25 cellular contexts compared by ENCODE assay signal in the genomic region with DNA sequence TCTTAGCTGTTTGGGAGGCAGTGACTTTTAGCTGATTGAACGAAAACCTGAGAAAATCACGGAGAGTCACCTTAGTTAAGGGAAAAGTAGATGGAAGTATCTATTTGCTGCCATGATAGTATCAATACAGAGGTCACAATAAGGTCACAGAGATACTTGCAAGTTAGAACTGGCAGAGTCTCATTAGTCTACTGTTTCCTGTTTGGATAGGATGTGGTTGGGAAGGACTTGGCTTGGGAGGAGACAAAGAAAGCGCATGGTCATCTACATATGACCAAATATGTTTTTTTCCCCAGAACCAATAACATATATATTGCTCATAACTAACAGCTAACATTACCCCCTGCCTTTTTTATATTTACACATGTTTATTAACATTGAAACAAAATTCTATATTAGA.
"Had no signal": no experiment of that assay in that cellular context is flagged by ENCODE, and none has a peak within 500 bp of the region (broad histone marks: within the 10 kb centered on the region; RNA-seq: fewer than 3 reads in every experiment).

No MANE protein-coding gene starts in this region.

- H3K4me3 ChIP-seq: gastroesophageal sphincter, heart right ventricle, left lung, neural progenitor cell, right lobe of liver, suprapubic skin, transverse colon, upper lobe of right lung, uterus had no signal

- H3K4me1 ChIP-seq: foreskin keratinocyte, left lung, neural progenitor cell, parathyroid adenoma, right lobe of liver, transverse colon, upper lobe of right lung, uterus had no signal

- H2AFZ ChIP-seq: neural progenitor cell, parathyroid adenoma had no signal

- H3K79me2 ChIP-seq: parathyroid adenoma had no signal

- DNase-seq: effector CD8-positive, alpha-beta T cell; endodermal cell; foreskin keratinocyte; glutamatergic neuron; heart right ventricle; hippocampal formation; left cardiac atrium; left lung; mesendoderm; midbrain; naive thymus-derived CD4-positive, alpha-beta T cell; right lobe of liver; small intestine; stimulated activated CD4-positive, alpha-beta T cell treated with anti-CD3 and anti-CD28 coated beads, Interleukin-15, amount 100 ng/mL, for 24 hours; stimulated activated CD4-positive, alpha-beta T cell treated with anti-CD3 and anti-CD28 coated beads, Interleukin-2, amount 100 ng/mL, for 48 hours; stimulated activated naive B cell treated with anti-CD40 and anti-IgM and Interleukin-4, amounts not matched to agents 10 μg/mL and 1 μg/mL and 100 μg/mL, for 72 hours; transverse colon; upper lobe of right lung; uterus had no signal

- H3K36me3 ChIP-seq: gastroesophageal sphincter, heart right ventricle, left lung, neural progenitor cell, right lobe of liver, suprapubic skin, transverse colon, upper lobe of right lung, uterus had no signal

- H3K4me2 ChIP-seq: neural progenitor cell had no signal

- H3K27me3 ChIP-seq: foreskin keratinocyte, gastroesophageal sphincter, heart right ventricle, left lung, neural progenitor cell, right lobe of liver, suprapubic skin, transverse colon, upper lobe of right lung, uterus had no signal

- H3K9ac ChIP-seq: neural progenitor cell, parathyroid adenoma had no signal

- ATAC-seq: esophagus mucosa; foreskin keratinocyte; gastroesophageal sphincter; heart right ventricle; left cardiac atrium; left lung; naive thymus-derived CD4-positive, alpha-beta T cell; right lobe of liver; stimulated activated naive B cell treated with anti-CD40 and anti-IgM and Interleukin-4, amounts not matched to agents 10 μg/mL and 1 μg/mL and 100 μg/mL, for 72 hours; upper lobe of right lung had no signal

- H3K27ac ChIP-seq: epithelial cell of prostate, foreskin keratinocyte, gastroesophageal sphincter, heart right ventricle, left lung, neural progenitor cell, parathyroid adenoma, right lobe of liver, suprapubic skin, transverse colon, upper lobe of right lung, uterus had no signal

- H3K9me3 ChIP-seq: gastroesophageal sphincter, right lobe of liver, suprapubic skin, transverse colon, upper lobe of right lung, uterus had no signal
